Comparison of ENCODE assay signal across 1 cellular context in the genomic region with DNA sequence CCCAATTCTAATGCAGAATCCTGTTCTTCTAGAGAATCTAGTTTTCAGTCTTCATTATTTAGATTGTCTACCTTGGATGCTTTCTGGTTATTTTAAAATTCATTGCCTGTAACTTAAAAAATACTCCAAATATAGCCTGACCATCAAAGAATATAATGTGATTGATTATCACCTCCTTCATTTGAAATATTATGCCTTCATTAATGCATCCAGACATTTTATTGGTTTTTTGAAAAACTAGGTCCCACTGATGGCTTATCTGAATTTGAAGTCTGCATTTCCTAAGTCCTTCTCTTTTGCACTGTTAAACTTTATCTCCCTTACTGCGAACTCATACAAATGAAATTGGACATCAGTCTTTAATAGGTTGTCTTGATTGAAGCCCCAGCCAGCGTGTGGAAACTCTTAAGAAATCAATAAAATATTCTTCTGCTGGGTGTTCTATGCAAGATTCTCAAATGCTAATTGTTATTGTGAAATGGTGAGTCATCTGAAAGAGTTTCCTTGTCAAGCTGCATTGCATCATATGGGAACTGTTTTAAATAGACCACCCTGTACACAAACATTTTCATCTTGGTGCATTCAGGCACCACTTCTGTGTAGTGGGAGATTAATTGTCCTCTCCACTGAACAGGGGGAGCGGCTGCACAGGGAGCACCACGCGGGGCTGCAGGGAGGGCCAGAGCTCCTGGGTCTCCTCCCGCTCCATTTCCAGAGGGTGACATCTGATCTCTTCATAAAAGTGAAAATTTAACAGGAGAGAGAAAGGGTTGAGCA.
TF ChIP-seq lines count a peak whose summit lies in the region.

No MANE protein-coding gene starts in this region.

TF ChIP-seq in HEK293, 187 proteins besides CTCF, POLR2A, EP300 and RAD21 (continued from another document and continues in another):
- TF ChIP-seq, protein P1, sequence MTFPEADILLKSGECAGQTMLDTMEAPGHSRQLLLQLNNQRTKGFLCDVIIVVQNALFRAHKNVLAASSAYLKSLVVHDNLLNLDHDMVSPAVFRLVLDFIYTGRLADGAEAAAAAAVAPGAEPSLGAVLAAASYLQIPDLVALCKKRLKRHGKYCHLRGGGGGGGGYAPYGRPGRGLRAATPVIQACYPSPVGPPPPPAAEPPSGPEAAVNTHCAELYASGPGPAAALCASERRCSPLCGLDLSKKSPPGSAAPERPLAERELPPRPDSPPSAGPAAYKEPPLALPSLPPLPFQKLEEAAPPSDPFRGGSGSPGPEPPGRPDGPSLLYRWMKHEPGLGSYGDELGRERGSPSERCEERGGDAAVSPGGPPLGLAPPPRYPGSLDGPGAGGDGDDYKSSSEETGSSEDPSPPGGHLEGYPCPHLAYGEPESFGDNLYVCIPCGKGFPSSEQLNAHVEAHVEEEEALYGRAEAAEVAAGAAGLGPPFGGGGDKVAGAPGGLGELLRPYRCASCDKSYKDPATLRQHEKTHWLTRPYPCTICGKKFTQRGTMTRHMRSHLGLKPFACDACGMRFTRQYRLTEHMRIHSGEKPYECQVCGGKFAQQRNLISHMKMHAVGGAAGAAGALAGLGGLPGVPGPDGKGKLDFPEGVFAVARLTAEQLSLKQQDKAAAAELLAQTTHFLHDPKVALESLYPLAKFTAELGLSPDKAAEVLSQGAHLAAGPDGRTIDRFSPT (tag by site-specific recombination; IDR thresholded peaks at IDR 0.05): no peak
- TF ChIP-seq ZNF2 (tag by site-specific recombination; IDR thresholded peaks at IDR 0.05) (no peak), ZBTB17 (tag by site-specific recombination; IDR thresholded peaks at IDR 0.05) (0 out of 2 replicates have a peak, but pooled peaks have one; percentile 24), ZNF184 (tag by site-specific recombination; IDR thresholded peaks at IDR 0.05) (no peak), TRIM28 (IDR thresholded peaks at IDR 0.05; ENCODE audit: borderline replicate concordance, low read length) (no peak), ZNF747 (tag by site-specific recombination; IDR thresholded peaks at IDR 0.05) (no peak), ZNF558 (tag by site-specific recombination; IDR thresholded peaks at IDR 0.05) (no peak), ZNF248 (tag by site-specific recombination; IDR thresholded peaks at IDR 0.05) (no peak), RBAK (tag by site-specific recombination; IDR thresholded peaks at IDR 0.05) (no peak), ZNF394 (tag by site-specific recombination; IDR thresholded peaks at IDR 0.05; ENCODE audit: borderline replicate concordance) (no peak), ZBTB8A (tag by site-specific recombination; IDR thresholded peaks at IDR 0.05) (no peak), ZNF274 (IDR thresholded peaks at IDR 0.05; ENCODE audit: low read length) (no peak), ZNF274 (tag by site-specific recombination; IDR thresholded peaks at IDR 0.05; ENCODE audit: borderline replicate concordance) (no peak), ZNF785 (tag by site-specific recombination; IDR thresholded peaks at IDR 0.05) (no peak), ZNF585B (tag by site-specific recombination; IDR thresholded peaks at IDR 0.05) (no peak), BCL11B (tag by site-specific recombination; IDR thresholded peaks at IDR 0.05; ENCODE audit: low read depth) (no peak), ZNF223 (tag by site-specific recombination; IDR thresholded peaks at IDR 0.05) (no peak), FEZF1 (tag by site-specific recombination; IDR thresholded peaks at IDR 0.05) (no peak), ZNF596 (tag by site-specific recombination; IDR thresholded peaks at IDR 0.05) (no peak), ZFHX2 (tag by site-specific recombination; conservative IDR thresholded peaks at IDR 0.05) (no peak), ZNF843 (tag by site-specific recombination; IDR thresholded peaks at IDR 0.05) (no peak), ZNF19 (tag by site-specific recombination; IDR thresholded peaks at IDR 0.05; ENCODE audit: low read depth) (no peak), GLI4 (tag by site-specific recombination; IDR thresholded peaks at IDR 0.05) (no peak), ZNF623 (tag by site-specific recombination; IDR thresholded peaks at IDR 0.05) (no peak)
- TF ChIP-seq, protein P2, sequence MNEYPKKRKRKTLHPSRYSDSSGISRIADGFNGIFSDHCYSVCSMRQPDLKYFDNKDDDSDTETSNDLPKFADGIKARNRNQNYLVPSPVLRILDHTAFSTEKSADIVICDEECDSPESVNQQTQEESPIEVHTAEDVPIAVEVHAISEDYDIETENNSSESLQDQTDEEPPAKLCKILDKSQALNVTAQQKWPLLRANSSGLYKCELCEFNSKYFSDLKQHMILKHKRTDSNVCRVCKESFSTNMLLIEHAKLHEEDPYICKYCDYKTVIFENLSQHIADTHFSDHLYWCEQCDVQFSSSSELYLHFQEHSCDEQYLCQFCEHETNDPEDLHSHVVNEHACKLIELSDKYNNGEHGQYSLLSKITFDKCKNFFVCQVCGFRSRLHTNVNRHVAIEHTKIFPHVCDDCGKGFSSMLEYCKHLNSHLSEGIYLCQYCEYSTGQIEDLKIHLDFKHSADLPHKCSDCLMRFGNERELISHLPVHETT (tag by site-specific recombination; IDR thresholded peaks at IDR 0.05): no peak
- TF ChIP-seq, protein P3, sequence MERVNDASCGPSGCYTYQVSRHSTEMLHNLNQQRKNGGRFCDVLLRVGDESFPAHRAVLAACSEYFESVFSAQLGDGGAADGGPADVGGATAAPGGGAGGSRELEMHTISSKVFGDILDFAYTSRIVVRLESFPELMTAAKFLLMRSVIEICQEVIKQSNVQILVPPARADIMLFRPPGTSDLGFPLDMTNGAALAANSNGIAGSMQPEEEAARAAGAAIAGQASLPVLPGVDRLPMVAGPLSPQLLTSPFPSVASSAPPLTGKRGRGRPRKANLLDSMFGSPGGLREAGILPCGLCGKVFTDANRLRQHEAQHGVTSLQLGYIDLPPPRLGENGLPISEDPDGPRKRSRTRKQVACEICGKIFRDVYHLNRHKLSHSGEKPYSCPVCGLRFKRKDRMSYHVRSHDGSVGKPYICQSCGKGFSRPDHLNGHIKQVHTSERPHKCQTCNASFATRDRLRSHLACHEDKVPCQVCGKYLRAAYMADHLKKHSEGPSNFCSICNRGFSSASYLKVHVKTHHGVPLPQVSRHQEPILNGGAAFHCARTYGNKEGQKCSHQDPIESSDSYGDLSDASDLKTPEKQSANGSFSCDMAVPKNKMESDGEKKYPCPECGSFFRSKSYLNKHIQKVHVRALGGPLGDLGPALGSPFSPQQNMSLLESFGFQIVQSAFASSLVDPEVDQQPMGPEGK (tag by site-specific recombination; IDR thresholded peaks at IDR 0.05): 0 out of 2 replicates have a peak, but pooled peaks have one; percentile 24
- TF ChIP-seq, protein P4, sequence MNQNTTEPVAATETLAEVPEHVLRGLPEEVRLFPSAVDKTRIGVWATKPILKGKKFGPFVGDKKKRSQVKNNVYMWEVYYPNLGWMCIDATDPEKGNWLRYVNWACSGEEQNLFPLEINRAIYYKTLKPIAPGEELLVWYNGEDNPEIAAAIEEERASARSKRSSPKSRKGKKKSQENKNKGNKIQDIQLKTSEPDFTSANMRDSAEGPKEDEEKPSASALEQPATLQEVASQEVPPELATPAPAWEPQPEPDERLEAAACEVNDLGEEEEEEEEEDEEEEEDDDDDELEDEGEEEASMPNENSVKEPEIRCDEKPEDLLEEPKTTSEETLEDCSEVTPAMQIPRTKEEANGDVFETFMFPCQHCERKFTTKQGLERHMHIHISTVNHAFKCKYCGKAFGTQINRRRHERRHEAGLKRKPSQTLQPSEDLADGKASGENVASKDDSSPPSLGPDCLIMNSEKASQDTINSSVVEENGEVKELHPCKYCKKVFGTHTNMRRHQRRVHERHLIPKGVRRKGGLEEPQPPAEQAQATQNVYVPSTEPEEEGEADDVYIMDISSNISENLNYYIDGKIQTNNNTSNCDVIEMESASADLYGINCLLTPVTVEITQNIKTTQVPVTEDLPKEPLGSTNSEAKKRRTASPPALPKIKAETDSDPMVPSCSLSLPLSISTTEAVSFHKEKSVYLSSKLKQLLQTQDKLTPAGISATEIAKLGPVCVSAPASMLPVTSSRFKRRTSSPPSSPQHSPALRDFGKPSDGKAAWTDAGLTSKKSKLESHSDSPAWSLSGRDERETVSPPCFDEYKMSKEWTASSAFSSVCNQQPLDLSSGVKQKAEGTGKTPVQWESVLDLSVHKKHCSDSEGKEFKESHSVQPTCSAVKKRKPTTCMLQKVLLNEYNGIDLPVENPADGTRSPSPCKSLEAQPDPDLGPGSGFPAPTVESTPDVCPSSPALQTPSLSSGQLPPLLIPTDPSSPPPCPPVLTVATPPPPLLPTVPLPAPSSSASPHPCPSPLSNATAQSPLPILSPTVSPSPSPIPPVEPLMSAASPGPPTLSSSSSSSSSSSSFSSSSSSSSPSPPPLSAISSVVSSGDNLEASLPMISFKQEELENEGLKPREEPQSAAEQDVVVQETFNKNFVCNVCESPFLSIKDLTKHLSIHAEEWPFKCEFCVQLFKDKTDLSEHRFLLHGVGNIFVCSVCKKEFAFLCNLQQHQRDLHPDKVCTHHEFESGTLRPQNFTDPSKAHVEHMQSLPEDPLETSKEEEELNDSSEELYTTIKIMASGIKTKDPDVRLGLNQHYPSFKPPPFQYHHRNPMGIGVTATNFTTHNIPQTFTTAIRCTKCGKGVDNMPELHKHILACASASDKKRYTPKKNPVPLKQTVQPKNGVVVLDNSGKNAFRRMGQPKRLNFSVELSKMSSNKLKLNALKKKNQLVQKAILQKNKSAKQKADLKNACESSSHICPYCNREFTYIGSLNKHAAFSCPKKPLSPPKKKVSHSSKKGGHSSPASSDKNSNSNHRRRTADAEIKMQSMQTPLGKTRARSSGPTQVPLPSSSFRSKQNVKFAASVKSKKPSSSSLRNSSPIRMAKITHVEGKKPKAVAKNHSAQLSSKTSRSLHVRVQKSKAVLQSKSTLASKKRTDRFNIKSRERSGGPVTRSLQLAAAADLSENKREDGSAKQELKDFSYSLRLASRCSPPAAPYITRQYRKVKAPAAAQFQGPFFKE (tag by site-specific recombination; IDR thresholded peaks at IDR 0.05; ENCODE audit: borderline replicate concordance): no peak
- TF ChIP-seq, protein P5, sequence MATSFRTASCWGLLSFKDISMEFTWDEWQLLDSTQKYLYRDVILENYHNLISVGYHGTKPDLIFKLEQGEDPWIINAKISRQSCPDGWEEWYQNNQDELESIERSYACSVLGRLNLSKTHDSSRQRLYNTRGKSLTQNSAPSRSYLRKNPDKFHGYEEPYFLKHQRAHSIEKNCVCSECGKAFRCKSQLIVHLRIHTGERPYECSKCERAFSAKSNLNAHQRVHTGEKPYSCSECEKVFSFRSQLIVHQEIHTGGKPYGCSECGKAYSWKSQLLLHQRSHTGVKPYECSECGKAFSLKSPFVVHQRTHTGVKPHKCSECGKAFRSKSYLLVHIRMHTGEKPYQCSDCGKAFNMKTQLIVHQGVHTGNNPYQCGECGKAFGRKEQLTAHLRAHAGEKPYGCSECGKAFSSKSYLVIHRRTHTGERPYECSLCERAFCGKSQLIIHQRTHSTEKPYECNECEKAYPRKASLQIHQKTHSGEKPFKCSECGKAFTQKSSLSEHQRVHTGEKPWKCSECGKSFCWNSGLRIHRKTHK (tag by site-specific recombination; IDR thresholded peaks at IDR 0.05): no peak
- TF ChIP-seq, protein P6, sequence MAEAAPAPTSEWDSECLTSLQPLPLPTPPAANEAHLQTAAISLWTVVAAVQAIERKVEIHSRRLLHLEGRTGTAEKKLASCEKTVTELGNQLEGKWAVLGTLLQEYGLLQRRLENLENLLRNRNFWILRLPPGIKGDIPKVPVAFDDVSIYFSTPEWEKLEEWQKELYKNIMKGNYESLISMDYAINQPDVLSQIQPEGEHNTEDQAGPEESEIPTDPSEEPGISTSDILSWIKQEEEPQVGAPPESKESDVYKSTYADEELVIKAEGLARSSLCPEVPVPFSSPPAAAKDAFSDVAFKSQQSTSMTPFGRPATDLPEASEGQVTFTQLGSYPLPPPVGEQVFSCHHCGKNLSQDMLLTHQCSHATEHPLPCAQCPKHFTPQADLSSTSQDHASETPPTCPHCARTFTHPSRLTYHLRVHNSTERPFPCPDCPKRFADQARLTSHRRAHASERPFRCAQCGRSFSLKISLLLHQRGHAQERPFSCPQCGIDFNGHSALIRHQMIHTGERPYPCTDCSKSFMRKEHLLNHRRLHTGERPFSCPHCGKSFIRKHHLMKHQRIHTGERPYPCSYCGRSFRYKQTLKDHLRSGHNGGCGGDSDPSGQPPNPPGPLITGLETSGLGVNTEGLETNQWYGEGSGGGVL (tag by site-specific recombination; IDR thresholded peaks at IDR 0.05): no peak; the same call in 1 of the 2 replicates
- TF ChIP-seq, protein P7, sequence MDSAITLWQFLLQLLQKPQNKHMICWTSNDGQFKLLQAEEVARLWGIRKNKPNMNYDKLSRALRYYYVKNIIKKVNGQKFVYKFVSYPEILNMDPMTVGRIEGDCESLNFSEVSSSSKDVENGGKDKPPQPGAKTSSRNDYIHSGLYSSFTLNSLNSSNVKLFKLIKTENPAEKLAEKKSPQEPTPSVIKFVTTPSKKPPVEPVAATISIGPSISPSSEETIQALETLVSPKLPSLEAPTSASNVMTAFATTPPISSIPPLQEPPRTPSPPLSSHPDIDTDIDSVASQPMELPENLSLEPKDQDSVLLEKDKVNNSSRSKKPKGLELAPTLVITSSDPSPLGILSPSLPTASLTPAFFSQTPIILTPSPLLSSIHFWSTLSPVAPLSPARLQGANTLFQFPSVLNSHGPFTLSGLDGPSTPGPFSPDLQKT (IDR thresholded peaks at IDR 0.05; ENCODE audit: borderline replicate concordance, low read depth, low read length): no peak
- TF ChIP-seq, protein P8, sequence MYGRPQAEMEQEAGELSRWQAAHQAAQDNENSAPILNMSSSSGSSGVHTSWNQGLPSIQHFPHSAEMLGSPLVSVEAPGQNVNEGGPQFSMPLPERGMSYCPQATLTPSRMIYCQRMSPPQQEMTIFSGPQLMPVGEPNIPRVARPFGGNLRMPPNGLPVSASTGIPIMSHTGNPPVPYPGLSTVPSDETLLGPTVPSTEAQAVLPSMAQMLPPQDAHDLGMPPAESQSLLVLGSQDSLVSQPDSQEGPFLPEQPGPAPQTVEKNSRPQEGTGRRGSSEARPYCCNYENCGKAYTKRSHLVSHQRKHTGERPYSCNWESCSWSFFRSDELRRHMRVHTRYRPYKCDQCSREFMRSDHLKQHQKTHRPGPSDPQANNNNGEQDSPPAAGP (tag by site-specific recombination; IDR thresholded peaks at IDR 0.05): peak; percentile 86
- TF ChIP-seq, protein P9, sequence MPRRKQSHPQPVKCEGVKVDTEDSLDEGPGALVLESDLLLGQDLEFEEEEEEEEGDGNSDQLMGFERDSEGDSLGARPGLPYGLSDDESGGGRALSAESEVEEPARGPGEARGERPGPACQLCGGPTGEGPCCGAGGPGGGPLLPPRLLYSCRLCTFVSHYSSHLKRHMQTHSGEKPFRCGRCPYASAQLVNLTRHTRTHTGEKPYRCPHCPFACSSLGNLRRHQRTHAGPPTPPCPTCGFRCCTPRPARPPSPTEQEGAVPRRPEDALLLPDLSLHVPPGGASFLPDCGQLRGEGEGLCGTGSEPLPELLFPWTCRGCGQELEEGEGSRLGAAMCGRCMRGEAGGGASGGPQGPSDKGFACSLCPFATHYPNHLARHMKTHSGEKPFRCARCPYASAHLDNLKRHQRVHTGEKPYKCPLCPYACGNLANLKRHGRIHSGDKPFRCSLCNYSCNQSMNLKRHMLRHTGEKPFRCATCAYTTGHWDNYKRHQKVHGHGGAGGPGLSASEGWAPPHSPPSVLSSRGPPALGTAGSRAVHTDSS (tag by site-specific recombination; IDR thresholded peaks at IDR 0.05): no peak
- TF ChIP-seq, protein P10, sequence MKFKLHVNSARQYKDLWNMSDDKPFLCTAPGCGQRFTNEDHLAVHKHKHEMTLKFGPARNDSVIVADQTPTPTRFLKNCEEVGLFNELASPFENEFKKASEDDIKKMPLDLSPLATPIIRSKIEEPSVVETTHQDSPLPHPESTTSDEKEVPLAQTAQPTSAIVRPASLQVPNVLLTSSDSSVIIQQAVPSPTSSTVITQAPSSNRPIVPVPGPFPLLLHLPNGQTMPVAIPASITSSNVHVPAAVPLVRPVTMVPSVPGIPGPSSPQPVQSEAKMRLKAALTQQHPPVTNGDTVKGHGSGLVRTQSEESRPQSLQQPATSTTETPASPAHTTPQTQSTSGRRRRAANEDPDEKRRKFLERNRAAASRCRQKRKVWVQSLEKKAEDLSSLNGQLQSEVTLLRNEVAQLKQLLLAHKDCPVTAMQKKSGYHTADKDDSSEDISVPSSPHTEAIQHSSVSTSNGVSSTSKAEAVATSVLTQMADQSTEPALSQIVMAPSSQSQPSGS (tag by site-specific recombination; IDR thresholded peaks at IDR 0.05; ENCODE audit: low read depth): no peak
